In genomic region chr19:6352381-6353165, GRCh38 we compare ENCODE assay signal across 26 cellular contexts. TPM values are rescaled to one million over a fixed set of nuclear protein-coding genes. Genes with fewer than 3 reads are reported as not detected.
"Had no signal": no experiment of that assay in that cellular context is flagged by ENCODE, and none has a peak within 500 bp of the region (broad histone marks: within the 10 kb centered on the region; RNA-seq: fewer than 3 reads in every experiment).

No MANE protein-coding gene starts in this region.

- H3K9me3 Mint-ChIP-seq: activated CD8-positive, alpha-beta T cell treated with anti-CD3 and anti-CD28 coated beads for 36 hours; activated naive CD8-positive, alpha-beta T cell treated with anti-CD3 and anti-CD28 coated beads, Interleukin-2, amount 10 ng/mL, durations not matched to agents 7 days and 5 days; activated T-cell treated with anti-CD3 and anti-CD28 coated beads, Interleukin-2, amount 50 U/mL, for 72 hours had no signal

- DNase-seq: activated CD4-positive, alpha-beta T cell treated with anti-CD3 and anti-CD28 coated beads for 36 hours; activated CD4-positive, alpha-beta T cell treated with anti-CD3 and anti-CD28 coated beads, Interleukin-2, amount 50 U/mL, for 1 hour; activated CD8-positive, alpha-beta memory T cell treated with anti-CD3 and anti-CD28 coated beads, Interleukin-2, amount 50 U/mL, for 4 hours; activated CD8-positive, alpha-beta T cell treated with anti-CD3 and anti-CD28 coated beads for 36 hours; activated naive CD4-positive, alpha-beta T cell treated with anti-CD3 and anti-CD28 coated beads, Interleukin-2, amount 50 U/mL, for 16 hours; activated naive CD8-positive, alpha-beta T cell treated with anti-CD3 and anti-CD28 coated beads, Interleukin-2, amount 10 ng/mL, durations not matched to agents 7 days and 5 days; activated T-cell treated with anti-CD3 and anti-CD28 coated beads, Interleukin-2, amount 50 U/mL, for 72 hours; adrenal gland; anterior cingulate cortex; caudate nucleus; MM.1S; NCI-H1105; NCI-H1436; NCI-H1694 treated with DMSO at 0.1 percent for 48 hours; NCI-H2029 treated with DMSO at 0.1 percent for 48 hours; NCI-H345; NCI-H510A; NCI-H526 treated with DMSO at 0.1 percent for 48 hours; NCI-H82; RPMI8226; T-helper 1 cell; WERI-Rb-1 had no signal

- H3K36me3 ChIP-seq: adrenal gland, WERI-Rb-1 had no signal

- H3K4me3 ChIP-seq: adrenal gland, SK-N-MC had no signal

- H3K4me1 ChIP-seq: adrenal gland had no signal

- H3K4me3 Mint-ChIP-seq: activated CD4-positive, alpha-beta T cell treated with anti-CD3 and anti-CD28 coated beads for 36 hours; activated CD8-positive, alpha-beta T cell treated with anti-CD3 and anti-CD28 coated beads for 36 hours; activated naive CD8-positive, alpha-beta T cell treated with anti-CD3 and anti-CD28 coated beads, Interleukin-2, amount 10 ng/mL, durations not matched to agents 7 days and 5 days; activated T-cell treated with anti-CD3 and anti-CD28 coated beads, Interleukin-2, amount 50 U/mL, for 72 hours had no signal

- H3K4me1 Mint-ChIP-seq: activated CD4-positive, alpha-beta T cell treated with anti-CD3 and anti-CD28 coated beads for 36 hours; activated naive CD8-positive, alpha-beta T cell treated with anti-CD3 and anti-CD28 coated beads, Interleukin-2, amount 10 ng/mL, durations not matched to agents 7 days and 5 days had no signal

- H3K9me3 ChIP-seq: adrenal gland had no signal

- H3K27ac ChIP-seq: adrenal gland, SK-N-MC, WERI-Rb-1 had no signal

- H3K27me3 ChIP-seq: adrenal gland had no signal

- ATAC-seq: activated CD4-positive, alpha-beta T cell treated with anti-CD3 and anti-CD28 coated beads for 36 hours; activated CD8-positive, alpha-beta T cell treated with anti-CD3 and anti-CD28 coated beads for 36 hours; activated T-cell treated with anti-CD3 and anti-CD28 coated beads, Interleukin-2, amount 50 U/mL, for 72 hours; Panc1; Right ventricle myocardium inferior had no signal

- H3K27me3 Mint-ChIP-seq: activated CD4-positive, alpha-beta T cell treated with anti-CD3 and anti-CD28 coated beads for 36 hours; activated CD8-positive, alpha-beta T cell treated with anti-CD3 and anti-CD28 coated beads for 36 hours; activated naive CD8-positive, alpha-beta T cell treated with anti-CD3 and anti-CD28 coated beads, Interleukin-2, amount 10 ng/mL, durations not matched to agents 7 days and 5 days had no signal

- H3K27ac Mint-ChIP-seq: activated CD4-positive, alpha-beta T cell treated with anti-CD3 and anti-CD28 coated beads for 36 hours; activated CD8-positive, alpha-beta T cell treated with anti-CD3 and anti-CD28 coated beads for 36 hours; activated naive CD8-positive, alpha-beta T cell treated with anti-CD3 and anti-CD28 coated beads, Interleukin-2, amount 10 ng/mL, durations not matched to agents 7 days and 5 days; activated T-cell treated with anti-CD3 and anti-CD28 coated beads, Interleukin-2, amount 50 U/mL, for 72 hours had no signal

RNA-seq across cellular contexts. Expression of gene ACER1, which starts 19.2 kb away (rescaled TPM):
- total RNA-seq: activated CD4-positive, alpha-beta T cell treated with anti-CD3 and anti-CD28 coated beads for 36 hours; activated CD8-positive, alpha-beta T cell treated with anti-CD3 and anti-CD28 coated beads for 36 hours; adrenal gland; OCI-LY7; Right ventricle myocardium inferior had no signal
